ENCODE assay signal across 1 cellular context in the genomic region with DNA sequence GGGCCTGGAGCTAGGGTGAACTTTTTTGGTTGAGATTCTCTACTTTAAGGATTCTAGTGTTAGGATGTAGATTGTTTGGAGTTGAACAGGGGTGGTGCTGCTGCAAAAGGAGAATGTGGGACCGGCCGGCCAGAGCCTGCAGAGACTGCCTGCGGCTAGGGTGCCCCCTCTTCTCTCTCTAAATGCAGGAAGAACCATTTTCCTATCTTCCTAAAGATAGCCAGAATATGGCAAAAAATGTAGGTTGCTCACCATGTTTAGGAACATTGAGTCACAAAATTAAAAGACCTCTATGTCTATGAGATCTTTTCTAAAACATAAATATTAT.
TF ChIP-seq lines count a peak whose summit lies in the region.

No MANE protein-coding gene starts in this region.

TF ChIP-seq in WTC11, 78 proteins besides CTCF, POLR2A, EP300 and RAD21:
- TF ChIP-seq, protein P1, sequence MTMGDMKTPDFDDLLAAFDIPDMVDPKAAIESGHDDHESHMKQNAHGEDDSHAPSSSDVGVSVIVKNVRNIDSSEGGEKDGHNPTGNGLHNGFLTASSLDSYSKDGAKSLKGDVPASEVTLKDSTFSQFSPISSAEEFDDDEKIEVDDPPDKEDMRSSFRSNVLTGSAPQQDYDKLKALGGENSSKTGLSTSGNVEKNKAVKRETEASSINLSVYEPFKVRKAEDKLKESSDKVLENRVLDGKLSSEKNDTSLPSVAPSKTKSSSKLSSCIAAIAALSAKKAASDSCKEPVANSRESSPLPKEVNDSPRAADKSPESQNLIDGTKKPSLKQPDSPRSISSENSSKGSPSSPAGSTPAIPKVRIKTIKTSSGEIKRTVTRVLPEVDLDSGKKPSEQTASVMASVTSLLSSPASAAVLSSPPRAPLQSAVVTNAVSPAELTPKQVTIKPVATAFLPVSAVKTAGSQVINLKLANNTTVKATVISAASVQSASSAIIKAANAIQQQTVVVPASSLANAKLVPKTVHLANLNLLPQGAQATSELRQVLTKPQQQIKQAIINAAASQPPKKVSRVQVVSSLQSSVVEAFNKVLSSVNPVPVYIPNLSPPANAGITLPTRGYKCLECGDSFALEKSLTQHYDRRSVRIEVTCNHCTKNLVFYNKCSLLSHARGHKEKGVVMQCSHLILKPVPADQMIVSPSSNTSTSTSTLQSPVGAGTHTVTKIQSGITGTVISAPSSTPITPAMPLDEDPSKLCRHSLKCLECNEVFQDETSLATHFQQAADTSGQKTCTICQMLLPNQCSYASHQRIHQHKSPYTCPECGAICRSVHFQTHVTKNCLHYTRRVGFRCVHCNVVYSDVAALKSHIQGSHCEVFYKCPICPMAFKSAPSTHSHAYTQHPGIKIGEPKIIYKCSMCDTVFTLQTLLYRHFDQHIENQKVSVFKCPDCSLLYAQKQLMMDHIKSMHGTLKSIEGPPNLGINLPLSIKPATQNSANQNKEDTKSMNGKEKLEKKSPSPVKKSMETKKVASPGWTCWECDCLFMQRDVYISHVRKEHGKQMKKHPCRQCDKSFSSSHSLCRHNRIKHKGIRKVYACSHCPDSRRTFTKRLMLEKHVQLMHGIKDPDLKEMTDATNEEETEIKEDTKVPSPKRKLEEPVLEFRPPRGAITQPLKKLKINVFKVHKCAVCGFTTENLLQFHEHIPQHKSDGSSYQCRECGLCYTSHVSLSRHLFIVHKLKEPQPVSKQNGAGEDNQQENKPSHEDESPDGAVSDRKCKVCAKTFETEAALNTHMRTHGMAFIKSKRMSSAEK (CRISPR knock-in tag; IDR thresholded peaks at IDR 0.05; ENCODE audit: borderline replicate concordance), result no peak
- TF ChIP-seq OVOL2 (CRISPR knock-in tag; IDR thresholded peaks at IDR 0.05; ENCODE audit: borderline replicate concordance) (no peak), FOXK1 (CRISPR knock-in tag; IDR thresholded peaks at IDR 0.05) (no peak), TEAD1 (CRISPR knock-in tag; IDR thresholded peaks at IDR 0.05) (no peak), JAZF1 (CRISPR knock-in tag; IDR thresholded peaks at IDR 0.05) (no peak), EMX1 (CRISPR knock-in tag; IDR thresholded peaks at IDR 0.05) (no peak), ZNF232 (CRISPR knock-in tag; IDR thresholded peaks at IDR 0.05) (no peak), IRF2 (CRISPR knock-in tag; IDR thresholded peaks at IDR 0.05; ENCODE audit: borderline replicate concordance, low read depth) (no peak), ZNF317 (CRISPR knock-in tag; IDR thresholded peaks at IDR 0.05; ENCODE audit: borderline replicate concordance, low read depth) (no peak), ZBTB21 (CRISPR knock-in tag; IDR thresholded peaks at IDR 0.05; ENCODE audit: borderline replicate concordance) (no peak), CBFB (CRISPR knock-in tag; IDR thresholded peaks at IDR 0.05; ENCODE audit: low read depth) (no peak), RORB (CRISPR knock-in tag; IDR thresholded peaks at IDR 0.05) (no peak)
- TF ChIP-seq, protein P2, sequence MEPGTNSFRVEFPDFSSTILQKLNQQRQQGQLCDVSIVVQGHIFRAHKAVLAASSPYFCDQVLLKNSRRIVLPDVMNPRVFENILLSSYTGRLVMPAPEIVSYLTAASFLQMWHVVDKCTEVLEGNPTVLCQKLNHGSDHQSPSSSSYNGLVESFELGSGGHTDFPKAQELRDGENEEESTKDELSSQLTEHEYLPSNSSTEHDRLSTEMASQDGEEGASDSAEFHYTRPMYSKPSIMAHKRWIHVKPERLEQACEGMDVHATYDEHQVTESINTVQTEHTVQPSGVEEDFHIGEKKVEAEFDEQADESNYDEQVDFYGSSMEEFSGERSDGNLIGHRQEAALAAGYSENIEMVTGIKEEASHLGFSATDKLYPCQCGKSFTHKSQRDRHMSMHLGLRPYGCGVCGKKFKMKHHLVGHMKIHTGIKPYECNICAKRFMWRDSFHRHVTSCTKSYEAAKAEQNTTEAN (CRISPR knock-in tag; IDR thresholded peaks at IDR 0.05), result no peak
- TF ChIP-seq, protein P3, sequence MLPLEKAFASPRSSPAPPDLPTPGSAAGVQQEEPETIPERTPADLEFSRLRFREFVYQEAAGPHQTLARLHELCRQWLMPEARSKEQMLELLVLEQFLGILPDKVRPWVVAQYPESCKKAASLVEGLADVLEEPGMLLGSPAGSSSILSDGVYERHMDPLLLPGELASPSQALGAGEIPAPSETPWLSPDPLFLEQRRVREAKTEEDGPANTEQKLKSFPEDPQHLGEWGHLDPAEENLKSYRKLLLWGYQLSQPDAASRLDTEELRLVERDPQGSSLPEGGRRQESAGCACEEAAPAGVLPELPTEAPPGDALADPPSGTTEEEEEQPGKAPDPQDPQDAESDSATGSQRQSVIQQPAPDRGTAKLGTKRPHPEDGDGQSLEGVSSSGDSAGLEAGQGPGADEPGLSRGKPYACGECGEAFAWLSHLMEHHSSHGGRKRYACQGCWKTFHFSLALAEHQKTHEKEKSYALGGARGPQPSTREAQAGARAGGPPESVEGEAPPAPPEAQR (CRISPR knock-in tag; IDR thresholded peaks at IDR 0.05), result no peak
- TF ChIP-seq, protein P4, sequence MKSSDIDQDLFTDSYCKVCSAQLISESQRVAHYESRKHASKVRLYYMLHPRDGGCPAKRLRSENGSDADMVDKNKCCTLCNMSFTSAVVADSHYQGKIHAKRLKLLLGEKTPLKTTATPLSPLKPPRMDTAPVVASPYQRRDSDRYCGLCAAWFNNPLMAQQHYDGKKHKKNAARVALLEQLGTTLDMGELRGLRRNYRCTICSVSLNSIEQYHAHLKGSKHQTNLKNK (CRISPR knock-in tag; IDR thresholded peaks at IDR 0.05), result no peak
